In genomic region chr22:19525666-19526065, GRCh38 we compare ENCODE assay signal across 21 cellular contexts. TPM values are rescaled to one million over a fixed set of nuclear protein-coding genes. Genes with fewer than 3 reads are reported as not detected.
DNase-seq lines count a peak whose midpoint lies in the region; ATAC-seq, FAIRE-seq and TF ChIP-seq lines count a peak whose summit lies in the region.
"Had no signal": no experiment of that assay in that cellular context is flagged by ENCODE, and none has a peak within 500 bp of the region (broad histone marks: within the 10 kb centered on the region; RNA-seq: fewer than 3 reads in every experiment).

No MANE protein-coding gene starts in this region.

- TF ChIP-seq EP300 in K562 (IDR thresholded peaks at IDR 0.05; ENCODE audit: low read length) = no peak

- no peak for TF ChIP-seq RAD21 in K562 (CRISPR knock-in tag; conservative IDR thresholded peaks at IDR 0.05 in 1 of 2, IDR thresholded peaks at IDR 0.05 in 1 of 2)

- H3K27me3 Mint-ChIP-seq in nephron (ENCODE audit: low read depth) = peaks cover 49% of the 10 kb centered on the region

- TF ChIP-seq CTCF in K562 (IDR thresholded peaks at IDR 0.05 in 2 of 3, conservative IDR thresholded peaks at IDR 0.05 in 1 of 3; ENCODE audit: insufficient read depth in 2 of 3, low read depth in 1 of 3, low read length in 3 of 3) (no peak), nephron (IDR thresholded peaks at IDR 0.05; ENCODE audit: unreplicated experiment in 3 of 3) (no peak), upper lobe of right lung (IDR thresholded peaks at IDR 0.05) (no peak)

- H3K9me3 ChIP-seq in K562 (replicated peaks; ENCODE audit: control insufficient read depth, insufficient read depth, low read depth, low read length) (no peaks in the 10 kb centered on the region), upper lobe of right lung (no peaks in the 10 kb centered on the region)
- H3K9me3 ChIP-seq: sigmoid colon had no signal

- WGBS in K562 (ENCODE audit: insufficient coverage, low coverage, missing lambda C conversion rate) = 2% methylated on average over 3 of the region's 3 CpGs

- H3K9ac ChIP-seq in K562 (ENCODE audit: insufficient read depth in 1 of 2, low read depth in 2 of 2, low read length in 2 of 2) = peak overlapping the region in 1 of 2 experiments; percentile 3; a peak in 2 of 4 replicates

- in situ Hi-C loops in K562 (cut with MboI) = no loop called here

- H3K27ac Mint-ChIP-seq in nephron = peak overlapping the region in 1 of 3 experiments; percentile 13
- H3K27ac Mint-ChIP-seq: CD4-positive, alpha-beta T cell had no signal

- H3K4me3 ChIP-seq in K562 = no peak overlapping the region
- H3K4me3 ChIP-seq in upper lobe of right lung = no peak overlapping the region
- H3K4me3 ChIP-seq: cardiac muscle cell had no signal

- H3K4me1 ChIP-seq in K562 (replicated peaks in 1 of 2; ENCODE audit: control insufficient read depth in 2 of 2, insufficient read depth in 2 of 2, low read length in 2 of 2) (peaks cover 0 to 47% of the 10 kb centered on the region in 2 experiments; a peak in 3 of 5 replicates), upper lobe of right lung (peaks cover 5% of the 10 kb centered on the region)

- no peak for FAIRE-seq in K562 (lab: Jason Lieb, UNC)

- POLR2A ChIA-PET in K562 (lab: Yijun Ruan, JAX) = interaction anchor here (0.5 to 2.2 kb wide), 3 partner anchors 12 to 121 kb away, joined by 3 to 6 read pairs (median 3); no protein-coding TSS in a partner anchor

- H3K36me3 ChIP-seq in K562 (ENCODE audit: control insufficient read depth, insufficient read depth, low read length) = peaks cover 21% of the 10 kb centered on the region; the same call in 1 of the 3 replicates
- peaks cover 4% of the 10 kb centered on the region for H3K36me3 ChIP-seq in upper lobe of right lung
- H3K36me3 ChIP-seq: cardiac muscle cell, sigmoid colon had no signal

- peaks cover 20% of the 10 kb centered on the region for H4K20me1 ChIP-seq in K562 (replicated peaks; ENCODE audit: control insufficient read depth, insufficient read depth, low read length)

- no peak overlapping the region for H2AFZ ChIP-seq in K562 (ENCODE audit: low read depth, low read length)

- CTCF ChIA-PET in K562 (lab: Yijun Ruan, JAX; ENCODE audit: low intra/inter-chr PET ratio) = interaction anchor here (0.7 kb wide), 1 partner anchor 986 kb away, joined by 3 read pairs; no protein-coding TSS in a partner anchor

- ATAC-seq in left cardiac atrium (no peak), K562 (no peak), upper lobe of right lung (no peak), HG03469 (IDR thresholded peaks at IDR 0.05; ENCODE audit: unreplicated experiment) (no peak)
- ATAC-seq: esophagus mucosa; stimulated activated naive CD8-positive, alpha-beta T cell treated with anti-CD3 and anti-CD28 coated beads, Interleukin-15, Interleukin-2, amounts not matched to agents 100 U/mL and 50 U/mL, for 24 hours had no signal

- no peaks in the 10 kb centered on the region for H3K9me3 Mint-ChIP-seq in nephron
- H3K9me3 Mint-ChIP-seq: CD4-positive, alpha-beta T cell had no signal

- no peak for TF ChIP-seq POLR2A in K562 (conservative IDR thresholded peaks at IDR 0.05)

- H3K4me2 ChIP-seq in K562 (ENCODE audit: insufficient read depth, low read length) = no peak overlapping the region

- H3K9me1 ChIP-seq in K562 (ENCODE audit: control insufficient read depth, insufficient read depth, low read length) = no peaks in the 10 kb centered on the region

- peak overlapping the region; percentile 30 to 53 (median 47) for H3K4me3 Mint-ChIP-seq in nephron

- intact Hi-C loops in cardiac septum (cut with DNase I) (no loop called here), left cardiac atrium (cut with DNase I) (loop anchor here (1.0 to 10.0 kb wide), 3 partner anchors 49 to 99 kb away; no protein-coding TSS in a partner anchor), K562 (cut with micrococcal nuclease) (no loop called here), upper lobe of right lung (cut with DNase I) (loop anchor here (10.0 kb wide), 1 partner anchor 89 kb away; no protein-coding TSS in a partner anchor)

- no peaks in the 10 kb centered on the region for H3K36me3 Mint-ChIP-seq in nephron (ENCODE audit: low read depth)

- H3K27ac ChIP-seq in K562 (ENCODE audit: extremely low read depth, low read depth, low read length) (no peak overlapping the region), upper lobe of right lung (peak overlapping the region; percentile 78)
- H3K27ac ChIP-seq: cardiac muscle cell had no signal

- no peaks in the 10 kb centered on the region for H3K79me2 ChIP-seq in K562 (ENCODE audit: control insufficient read depth, insufficient read depth, low read length)

- peaks cover 31 to 41% of the 10 kb centered on the region in 2 experiments for H3K27me3 ChIP-seq in K562 (ENCODE audit: control insufficient read depth in 2 of 2, insufficient read depth in 2 of 2, low read length in 2 of 2)
- peaks cover 53% of the 10 kb centered on the region for H3K27me3 ChIP-seq in upper lobe of right lung

- no TSS peak for BruUV-seq in K562 (replicated peaks; lab: Mats Ljungman, UMichigan)

- DNase-seq in cardiac septum (ENCODE audit: low spot score) (peak; percentile 2), left cardiac atrium (no peak), K562 (ENCODE audit: extremely low read depth in 1 of 4, low spot score in 3 of 4) (peak in 2 of 4 experiments; percentile 64 to 71), upper lobe of right lung (no peak), NCI-H226 (no peak), DMS53 (lab: John Stamatoyannopoulos, UW) (no peak)
- DNase-seq: activated CD4-positive, CD25-positive, alpha-beta regulatory T cell treated with anti-CD3 and anti-CD28 coated beads, Interleukin-2, amount 50 U/mL, for 72 hours; CD4-positive, alpha-beta T cell; DMS79 treated with DMSO at 0.1 percent for 48 hours; MV-4-11; NCI-H187; NCI-H2227 treated with DMSO at 0.1 percent for 48 hours; NCI-H82; sigmoid colon; stimulated activated naive CD8-positive, alpha-beta T cell treated with anti-CD3 and anti-CD28 coated beads, Interleukin-15, Interleukin-2, amounts not matched to agents 100 U/mL and 50 U/mL, for 24 hours had no signal

- peaks cover 10% of the 10 kb centered on the region for H3K4me1 Mint-ChIP-seq in nephron

RNA-seq across cellular contexts. Expression of gene CLDN5, which starts 1.5 kb away (rescaled TPM):
- 9.3 TPM for total RNA-seq in cardiac septum
- total RNA-seq in left cardiac atrium = 10 to 100 TPM; 23.3 to 42.1 TPM
- total RNA-seq in K562 (2011; cell fraction: chromatin; rRNA removed; ENCODE audit: low replicate concordance) = not detected in 2 replicates
- not detected in 2 replicates for total RNA-seq in K562 (2011; cell fraction: nucleolus; rRNA removed)
- total RNA-seq in K562 (2011; cell fraction: nucleoplasm; rRNA removed) = not detected in 2 replicates
- total RNA-seq in K562 (2014; rRNA removed) = not detected in 2 replicates
- total RNA-seq in K562 (2014; rRNA removed; fragmentation: Illumina TruSeq; extraction: Trizol) = not detected in 2 replicates
- not detected in 2 replicates for total RNA-seq in K562 (2015; rRNA removed; fragmentation: Illumina TruSeq; extraction: Trizol)
- total RNA-seq in K562 (2021) = 0.16 and 0.20 TPM in 2 replicates
- polyA plus RNA-seq in K562 (2011; rRNA removed) = not detected in 2 replicates
- polyA plus RNA-seq in K562 (2011; cell fraction: cytosol; rRNA removed) = not detected in 2 replicates
- not detected in 2 replicates for polyA plus RNA-seq in K562 (2011; cell fraction: nucleus; rRNA removed)
- polyA plus RNA-seq in K562 (2012) = 0.08 and 0.18 TPM in 2 replicates
- not detected in 2 replicates for polyA plus RNA-seq in K562 (2014; fragmentation: Illumina TruSeq; extraction: Trizol)
- polyA plus RNA-seq in K562 (2014; fragmentation: Nextera tagmentation; extraction: Ambion mirVana) = not detected
- not detected in 2 replicates for polyA plus RNA-seq in K562 (2014; rRNA removed)
- polyA minus RNA-seq in K562 (2011; rRNA and poly(A)+ RNA removed) = not detected in 2 replicates
- polyA minus RNA-seq in K562 (2011; cell fraction: cytosol; rRNA and poly(A)+ RNA removed) = not detected in 2 replicates
- not detected in 2 replicates for polyA minus RNA-seq in K562 (2011; cell fraction: nucleus; rRNA and poly(A)+ RNA removed)
- 274 TPM for total RNA-seq in upper lobe of right lung
- total RNA-seq: activated CD8-positive, alpha-beta memory T cell treated with anti-CD3 and anti-CD28 coated beads for 36 hours; CD4-positive, alpha-beta T cell; SK-MEL-5 had no signal

RNA-seq across cellular contexts. Expression of gene CDC45, which starts 45.9 kb away (rescaled TPM):
- total RNA-seq in cardiac septum (not detected), left cardiac atrium (1 to 10 TPM in 1 of 2 donors, under 1 TPM in 1; 0.34 to 2.1 TPM), K562 (2014; rRNA removed) (415 and 450 TPM in 2 replicates), K562 (2014; rRNA removed; fragmentation: Illumina TruSeq; extraction: Trizol) (263 and 295 TPM in 2 replicates), K562 (2015; rRNA removed; fragmentation: Illumina TruSeq; extraction: Trizol) (239 and 251 TPM in 2 replicates), K562 (2021) (312 and 319 TPM in 2 replicates), upper lobe of right lung (0.58 TPM)
- 810 and 853 TPM in 2 replicates for total RNA-seq in K562 (2011; cell fraction: chromatin; rRNA removed; ENCODE audit: low replicate concordance)
- 339 and 346 TPM in 2 replicates for total RNA-seq in K562 (2011; cell fraction: nucleolus; rRNA removed)
- total RNA-seq in K562 (2011; cell fraction: nucleoplasm; rRNA removed) = 307 and 398 TPM in 2 replicates
- polyA plus RNA-seq in K562 (2011; rRNA removed) (580 and 584 TPM in 2 replicates), K562 (2014; fragmentation: Illumina TruSeq; extraction: Trizol) (412 and 430 TPM in 2 replicates), K562 (2014; fragmentation: Nextera tagmentation; extraction: Ambion mirVana) (100 to 1,000 TPM; 276 to 465 TPM), K562 (2014; rRNA removed) (410 and 427 TPM in 2 replicates)
- polyA plus RNA-seq in K562 (2011; cell fraction: cytosol; rRNA removed) = 370 and 430 TPM in 2 replicates
- 642 and 944 TPM in 2 replicates for polyA plus RNA-seq in K562 (2011; cell fraction: nucleus; rRNA removed)
- 267 and 326 TPM in 2 replicates for polyA plus RNA-seq in K562 (2012)
- 415 and 540 TPM in 2 replicates for polyA minus RNA-seq in K562 (2011; rRNA and poly(A)+ RNA removed)
- 153 and 162 TPM in 2 replicates for polyA minus RNA-seq in K562 (2011; cell fraction: cytosol; rRNA and poly(A)+ RNA removed)
- polyA minus RNA-seq in K562 (2011; cell fraction: nucleus; rRNA and poly(A)+ RNA removed) = 185 and 445 TPM in 2 replicates

RNA-seq across cellular contexts. Expression of gene UFD1, which starts 46.7 kb away (rescaled TPM):
- total RNA-seq in cardiac septum (36.2 TPM), left cardiac atrium (10 to 100 TPM; 43.8 to 46.9 TPM), K562 (2014; rRNA removed) (238 and 290 TPM in 2 replicates), K562 (2014; rRNA removed; fragmentation: Illumina TruSeq; extraction: Trizol) (361 and 365 TPM in 2 replicates), K562 (2015; rRNA removed; fragmentation: Illumina TruSeq; extraction: Trizol) (330 and 363 TPM in 2 replicates), K562 (2021) (284 and 307 TPM in 2 replicates), upper lobe of right lung (43.1 TPM)
- total RNA-seq in K562 (2011; cell fraction: chromatin; rRNA removed; ENCODE audit: low replicate concordance) = 307 and 375 TPM in 2 replicates
- total RNA-seq in K562 (2011; cell fraction: nucleolus; rRNA removed) = 219 and 230 TPM in 2 replicates
- total RNA-seq in K562 (2011; cell fraction: nucleoplasm; rRNA removed) = 278 and 374 TPM in 2 replicates
- polyA plus RNA-seq in K562 (2011; rRNA removed) (428 and 564 TPM in 2 replicates), K562 (2014; fragmentation: Illumina TruSeq; extraction: Trizol) (551 and 645 TPM in 2 replicates), K562 (2014; fragmentation: Nextera tagmentation; extraction: Ambion mirVana) (100 to 1,000 TPM; 503 to 627 TPM), K562 (2014; rRNA removed) (321 and 446 TPM in 2 replicates)
- polyA plus RNA-seq in K562 (2011; cell fraction: cytosol; rRNA removed) = 516 and 625 TPM in 2 replicates
- polyA plus RNA-seq in K562 (2011; cell fraction: nucleus; rRNA removed) = 577 and 723 TPM in 2 replicates
- polyA plus RNA-seq in K562 (2012) = 381 and 502 TPM in 2 replicates
- polyA minus RNA-seq in K562 (2011; rRNA and poly(A)+ RNA removed) = 432 and 439 TPM in 2 replicates
- 143 and 172 TPM in 2 replicates for polyA minus RNA-seq in K562 (2011; cell fraction: cytosol; rRNA and poly(A)+ RNA removed)
- 99.8 and 195 TPM in 2 replicates for polyA minus RNA-seq in K562 (2011; cell fraction: nucleus; rRNA and poly(A)+ RNA removed)

Comparison
In these comparisons a context has a peak if more than half of its experiments do, and no peak if none do; other contexts are left out.
1. intact Hi-C loops: an anchor here in left cardiac atrium (1.0 to 10.0 kb wide) and upper lobe of right lung (10.0 kb wide); none called in cardiac septum and K562.
2. RNA of gene CDC45, which starts 45.9 kb away (total RNA-seq): 239 to 853 TPM in K562; 0.34 to 2.1 TPM in left cardiac atrium, 0.58 TPM in upper lobe of right lung (single experiment) and not detected in cardiac septum (single experiment); every median in the first group is over 10 times any median in the second.